8 cellular contexts compared by ENCODE assay signal in the genomic region with DNA sequence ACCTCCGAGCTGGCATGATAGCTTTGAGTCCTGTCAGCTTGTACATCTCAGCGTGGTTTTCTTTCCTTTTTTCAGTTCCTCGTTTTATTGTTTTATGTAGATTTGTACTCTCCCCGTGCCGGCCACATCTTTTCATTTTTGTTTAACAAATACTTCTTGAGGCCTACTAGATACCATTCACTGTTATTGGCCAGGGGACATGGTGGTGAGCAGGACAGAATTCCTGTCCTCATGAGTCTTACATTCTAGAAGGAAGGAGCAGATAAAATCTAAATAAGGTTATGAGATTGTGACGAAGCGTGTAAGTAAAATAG. TPM values are rescaled to one million over a fixed set of nuclear protein-coding genes. Genes with fewer than 3 reads are reported as not detected.
DNase-seq lines count a peak whose midpoint lies in the region; TF ChIP-seq lines count a peak whose summit lies in the region.

No MANE protein-coding gene starts in this region.

- H3K4me2 ChIP-seq in OCI-LY3 (ENCODE audit: low read length), result peak overlapping the region; percentile 64

- H3K4me1 ChIP-seq in OCI-LY3 (ENCODE audit: low read length), result peaks cover 50% of the 10 kb centered on the region
- peaks cover 9 to 27% (median 20%) of the 10 kb centered on the region in 3 donors for H3K4me1 ChIP-seq in skeletal muscle tissue (ENCODE audit: control insufficient read depth in 3 of 3, insufficient read depth in 3 of 3, low read length in 3 of 3)

- H3K27me3 ChIP-seq in OCI-LY3 (ENCODE audit: low read depth, low read length) (no peaks in the 10 kb centered on the region), skeletal muscle tissue (ENCODE audit: control insufficient read depth in 3 of 3, insufficient read depth in 3 of 3, low read length in 3 of 3) (no peaks in the 10 kb centered on the region)

- H3K27ac ChIP-seq in OCI-LY3 (ENCODE audit: low read length) (peak overlapping the region; percentile 93), skeletal muscle tissue (ENCODE audit: low read depth, low read length) (peak overlapping the region; percentile 86)

- peaks cover 15% of the 10 kb centered on the region; the same call in 1 of the 2 replicates for H3K9me3 ChIP-seq in OCI-LY3 (ENCODE audit: insufficient read depth, low read length)
- H3K9me3 ChIP-seq in skeletal muscle tissue (ENCODE audit: control insufficient read depth in 3 of 3, low read length in 3 of 3), result no peaks in the 10 kb centered on the region

- H3K9ac ChIP-seq in OCI-LY3 (ENCODE audit: low read length), result peak overlapping the region; percentile 96
- H3K9ac ChIP-seq in skeletal muscle tissue (ENCODE audit: low read depth in 1 of 3, low read length in 3 of 3), result peak overlapping the region; percentile 87 to 95 (median 88)

- H3K79me2 ChIP-seq in OCI-LY3 (ENCODE audit: low read length), result peaks cover 59% of the 10 kb centered on the region

- peak overlapping the region; percentile 66 for H3K4me3 ChIP-seq in HFF-Myc (replicated peaks; ENCODE audit: low read depth, low read length)
- H3K4me3 ChIP-seq in OCI-LY3 (ENCODE audit: low read length), result peak overlapping the region; percentile 87
- H3K4me3 ChIP-seq in skeletal muscle tissue (ENCODE audit: low read length in 3 of 3), result peak overlapping the region; percentile 76 to 97 (median 92)

- no peak for TF ChIP-seq CTCF in HFF-Myc (IDR thresholded peaks at IDR 0.05; ENCODE audit: low read depth, low read length, missing control alignments)
- TF ChIP-seq CTCF in OCI-LY3 (IDR thresholded peaks at IDR 0.05; ENCODE audit: low read depth, low read length), result no peak

- DNase-seq in DMS79 (lab: John Stamatoyannopoulos, UW), result peak; percentile 36
- no peak for DNase-seq in DMS79 treated with DMSO at 0.1 percent for 48 hours (lab: John Stamatoyannopoulos, UW)
- no peak for DNase-seq in HFF-Myc (ENCODE audit: extremely low read depth, low read depth)
- peak; percentile 9 for DNase-seq in fibroblast of gingiva (ENCODE audit: low read depth)
- no peak for DNase-seq in stimulated activated CD4-positive, alpha-beta T cell treated with anti-CD3 and anti-CD28 coated beads, Interleukin-4, amount 100 ng/mL, for 1 hour
- no peak for DNase-seq in activated effector memory CD4-positive, alpha-beta T cell treated with Interleukin-2 at 50 U/mL for 16 hours

- H3K36me3 ChIP-seq in OCI-LY3 (replicated peaks; ENCODE audit: low read depth, low read length) (peaks cover 45% of the 10 kb centered on the region), skeletal muscle tissue (ENCODE audit: control insufficient read depth in 3 of 3, insufficient read depth in 3 of 3, low read length in 3 of 3) (no peaks in the 10 kb centered on the region)

- no peak overlapping the region for H2AFZ ChIP-seq in OCI-LY3 (ENCODE audit: low read depth, low read length)

- H4K20me1 ChIP-seq in OCI-LY3 (ENCODE audit: insufficient read depth, low read length), result peaks cover 50% of the 10 kb centered on the region

RNA-seq across cellular contexts. Expression of a gene that starts 1.2 kb away (rescaled TPM):
- 42.3 TPM for total RNA-seq in skeletal muscle tissue

Comparison
In these comparisons a context has a peak if more than half of its experiments do, and no peak if none do; other contexts are left out.
1. DNase-seq: peak in DMS79 (single experiment) and fibroblast of gingiva (single experiment); none in DMS79 treated with DMSO at 0.1 percent for 48 hours (single experiment), HFF-Myc (single experiment), stimulated activated CD4-positive, alpha-beta T cell treated with anti-CD3 and anti-CD28 coated beads, Interleukin-4, amount 100 ng/mL, for 1 hour (single experiment) and activated effector memory CD4-positive, alpha-beta T cell treated with Interleukin-2 at 50 U/mL for 16 hours (single experiment).
2. Peak in every context shown above with its lines, with median percentiles within 50 percentile points of each other: H3K4me3 ChIP-seq.